ENCODE assay signal across 7 cellular contexts in genomic region chr5:115511632-115512031, GRCh38.
"Had no signal": no experiment of that assay in that cellular context is flagged by ENCODE, and none has a peak within 500 bp of the region (broad histone marks: within the 10 kb centered on the region; RNA-seq: fewer than 3 reads in every experiment).

No MANE protein-coding gene starts in this region.

- H3K4me3 Mint-ChIP-seq: IgD-negative memory B cell had no signal

- DNase-seq: IMR-90, KBM-7, KG1 had no signal

- H3K27ac Mint-ChIP-seq: IgD-negative memory B cell had no signal

- H3K27ac ChIP-seq: HL-60, KMS-11 had no signal

- H3K4me3 ChIP-seq: K562 had no signal

- H3K27me3 Mint-ChIP-seq: IgD-negative memory B cell had no signal
